ENCODE assay signal across 17 cellular contexts in genomic region chr20:57195023-57195758, GRCh38.
DNase-seq lines count a peak whose midpoint lies in the region; ATAC-seq, FAIRE-seq and TF ChIP-seq lines count a peak whose summit lies in the region.
"Had no signal": no experiment of that assay in that cellular context is flagged by ENCODE, and none has a peak within 500 bp of the region (broad histone marks: within the 10 kb centered on the region; RNA-seq: fewer than 3 reads in every experiment).

No MANE protein-coding gene starts in this region.

- H3K4me3 ChIP-seq in AG09309 (ENCODE audit: control insufficient read depth, low read depth, low read length) (no peak overlapping the region), GM23248 (no peak overlapping the region), astrocyte (ENCODE audit: insufficient read depth, low read depth, low read length) (no peak overlapping the region), lower leg skin (ENCODE audit: low read depth, poor library complexity, severe bottlenecking) (no peak overlapping the region)
- H3K4me3 ChIP-seq: pancreas had no signal

- H3K4me1 Mint-ChIP-seq in astrocyte (ENCODE audit: low read depth, unreplicated experiment), result peaks cover 6% of the 10 kb centered on the region

- no peaks in the 10 kb centered on the region for H3K9me2 ChIP-seq in GM23248 (ENCODE audit: insufficient read depth)

- H3K27me3 ChIP-seq in GM23248 (replicated peaks; ENCODE audit: insufficient read depth) (peaks cover 3% of the 10 kb centered on the region; the same call in 1 of the 2 replicates), astrocyte (ENCODE audit: insufficient read depth, low read length) (peaks cover 8% of the 10 kb centered on the region)
- H3K27me3 ChIP-seq: pancreas had no signal

- H4K20me1 ChIP-seq in GM23248 (ENCODE audit: insufficient read depth), result no peaks in the 10 kb centered on the region
- H4K20me1 ChIP-seq in astrocyte (ENCODE audit: insufficient read depth, low read length), result no peaks in the 10 kb centered on the region

- no peak for TF ChIP-seq CTCF in AG09309 (IDR thresholded peaks at IDR 0.05; ENCODE audit: control insufficient read depth, insufficient read depth, low read depth, low read length, missing control alignments)
- no peak for TF ChIP-seq CTCF in astrocyte (IDR thresholded peaks at IDR 0.05; ENCODE audit: insufficient read depth, low read depth, low read length)
- no peak for TF ChIP-seq CTCF in lower leg skin (IDR thresholded peaks at IDR 0.05)

- H3K9ac ChIP-seq in GM23248, result 0 out of 2 replicates have a peak overlapping the region, but pooled peaks have one; percentile 14
- no peak overlapping the region for H3K9ac ChIP-seq in astrocyte (ENCODE audit: low read length)

- no peak overlapping the region for H3K4me3 Mint-ChIP-seq in astrocyte (ENCODE audit: unreplicated experiment)
- H3K4me3 Mint-ChIP-seq: activated naive CD8-positive, alpha-beta T cell had no signal

- peaks cover 2% of the 10 kb centered on the region for H3K27me3 Mint-ChIP-seq in astrocyte (ENCODE audit: low read depth, unreplicated experiment)

- no peak overlapping the region for H3K27ac Mint-ChIP-seq in astrocyte (ENCODE audit: unreplicated experiment)
- H3K27ac Mint-ChIP-seq: activated naive CD8-positive, alpha-beta T cell had no signal

- no peak for TF ChIP-seq POLR2A in lower leg skin (IDR thresholded peaks at IDR 0.05)
- TF ChIP-seq POLR2A in GM12891 (IDR thresholded peaks at IDR 0.05; ENCODE audit: low read depth, low read length), result no peak

- H2AFZ ChIP-seq in GM23248 (peak overlapping the region; percentile 51; the same call in 1 of the 2 replicates), astrocyte (ENCODE audit: low read depth, low read length) (peak overlapping the region; percentile 36)

- H3K9me3 Mint-ChIP-seq in astrocyte (ENCODE audit: unreplicated experiment), result no peaks in the 10 kb centered on the region

- ATAC-seq in HG03565 (IDR thresholded peaks at IDR 0.05; ENCODE audit: unreplicated experiment), result no peak
- ATAC-seq: pancreas, Right ventricle myocardium inferior had no signal

- no peaks in the 10 kb centered on the region for H3K79me2 ChIP-seq in GM23248 (ENCODE audit: insufficient read depth)
- no peaks in the 10 kb centered on the region for H3K79me2 ChIP-seq in astrocyte (ENCODE audit: insufficient read depth, low read length)

- H3F3A ChIP-seq in GM23248 (ENCODE audit: insufficient read depth), result peaks cover 4% of the 10 kb centered on the region; the same call in 1 of the 2 replicates

- FAIRE-seq in astrocyte (lab: Jason Lieb, UNC) (no peak), GM12891 (lab: Jason Lieb, UNC) (no peak)
- FAIRE-seq: pancreas had no signal

- WGBS in GM23248 (ENCODE audit: low coverage in 1 of 2, low lambda C conversion rate in 2 of 2, missing lambda C conversion rate in 2 of 2), 2 experiments, result 22 to 27% methylated on average over 24 of the region's 24 CpGs
- 67 to 69% methylated on average over 24 of the region's 24 CpGs for WGBS in lower leg skin, 2 donors

- intact Hi-C loops in lower leg skin (cut with DNase I; ENCODE audit: low total_unique reads), result no loop called here

- H3K4me2 ChIP-seq in GM23248 (ENCODE audit: unreplicated experiment), result peak overlapping the region; percentile 56
- peak overlapping the region; percentile 46 for H3K4me2 ChIP-seq in astrocyte (ENCODE audit: low read length)

- H3K36me3 Mint-ChIP-seq in astrocyte (ENCODE audit: low read depth, unreplicated experiment), result no peaks in the 10 kb centered on the region
- H3K36me3 Mint-ChIP-seq: activated naive CD8-positive, alpha-beta T cell had no signal

- H3K36me3 ChIP-seq in GM23248 (ENCODE audit: low read depth) (no peaks in the 10 kb centered on the region), astrocyte (ENCODE audit: insufficient read depth, low read length) (no peaks in the 10 kb centered on the region)
- H3K36me3 ChIP-seq: pancreas had no signal

- H3K9me3 ChIP-seq in GM23248 (ENCODE audit: low read depth), result no peaks in the 10 kb centered on the region
- no peaks in the 10 kb centered on the region for H3K9me3 ChIP-seq in astrocyte (ENCODE audit: insufficient read depth, low read depth, low read length)
- H3K9me3 ChIP-seq: pancreas had no signal

- DNase-seq in AG09309 (ENCODE audit: low read depth) (peak; percentile 40), GM23248 (peak; percentile 99), astrocyte (ENCODE audit: low read depth) (peak; percentile 67), lower leg skin (ENCODE audit: low spot score in 2 of 2) (peak; percentile 65 to 93), GM12891 (ENCODE audit: insufficient read length, low spot score) (no peak), pons (ENCODE audit: low spot score) (no peak), COLO668 (lab: John Stamatoyannopoulos, UW; ENCODE audit: unreplicated experiment) (no peak)
- DNase-seq: activated CD4-positive, alpha-beta T cell treated with anti-CD3 and anti-CD28 coated beads for 48 hours; DMS 273 treated with DMSO at 0.1 percent for 48 hours; kidney glomerular epithelial cell; NCI-H774; T-helper 9 cell had no signal

- H3K4me1 ChIP-seq in GM23248 (ENCODE audit: insufficient read depth) (peaks cover 22% of the 10 kb centered on the region), astrocyte (ENCODE audit: insufficient read depth, low read length) (peaks cover 23% of the 10 kb centered on the region)

- H3K27ac ChIP-seq in GM23248, result peak overlapping the region; percentile 47
- H3K27ac ChIP-seq in astrocyte (ENCODE audit: low read depth, low read length), result no peak overlapping the region
- H3K27ac ChIP-seq: epithelial cell of prostate, pancreas had no signal

- in situ Hi-C loops in GM23248 (cut with MboI), result no loop called here

TF ChIP-seq in GM12891, 5 proteins besides CTCF, POLR2A, EP300 and RAD21:
- TF ChIP-seq TAF1 (IDR thresholded peaks at IDR 0.05; ENCODE audit: low read depth, low read length) (no peak), PAX5 (IDR thresholded peaks at IDR 0.05; ENCODE audit: insufficient read depth, low read length, severe bottlenecking) (no peak), SPI1 (IDR thresholded peaks at IDR 0.05; ENCODE audit: low read depth, low read length) (no peak), POU2F2 (IDR thresholded peaks at IDR 0.05; ENCODE audit: low read depth, low read length) (no peak), POLR2AphosphoS5 (IDR thresholded peaks at IDR 0.05; ENCODE audit: low read depth, low read length) (no peak)
TF ChIP-seq in GM12891: peak in this region for 0.

Comparison
In these comparisons a context has a peak if more than half of its experiments do, and no peak if none do; other contexts are left out.
1. DNase-seq: peak in AG09309 (single experiment), GM23248 (single experiment), astrocyte (single experiment) and lower leg skin (2 of 2); none in GM12891 (single experiment), pons (single experiment) and COLO668 (single experiment).